In genomic region chrX:1172496-1172895, GRCh38 we compare ENCODE assay signal across 20 cellular contexts. TPM values are rescaled to one million over a fixed set of nuclear protein-coding genes. Genes with fewer than 3 reads are reported as not detected.
DNase-seq lines count a peak whose midpoint lies in the region; ATAC-seq and TF ChIP-seq lines count a peak whose summit lies in the region.
"Had no signal": no experiment of that assay in that cellular context is flagged by ENCODE, and none has a peak within 500 bp of the region (broad histone marks: within the 10 kb centered on the region; RNA-seq: fewer than 3 reads in every experiment).

No MANE protein-coding gene starts in this region.

- peaks cover 3% of the 10 kb centered on the region for H3K4me1 ChIP-seq in NT2/D1 (ENCODE audit: insufficient read depth, insufficient read length)
- H3K4me1 ChIP-seq in esophagus muscularis mucosa = no peaks in the 10 kb centered on the region
- no peaks in the 10 kb centered on the region for H3K4me1 ChIP-seq in spleen
- no peaks in the 10 kb centered on the region for H3K4me1 ChIP-seq in gastrocnemius medialis
- no peaks in the 10 kb centered on the region for H3K4me1 ChIP-seq in right atrium auricular region
- H3K4me1 ChIP-seq: SJCRH30 had no signal

- intact Hi-C loops in activated CD8-positive, alpha-beta T cell treated with anti-CD3 and anti-CD28 coated beads for 36 hours (cut with micrococcal nuclease) = no loop called here
- intact Hi-C loops in esophagus muscularis mucosa (cut with DNase I) (no loop called here), spleen (cut with DNase I; ENCODE audit: low total_unique reads) (no loop called here), gastrocnemius medialis (cut with DNase I; ENCODE audit: low total_unique reads) (no loop called here)

- H3K27ac Mint-ChIP-seq in activated CD8-positive, alpha-beta T cell treated with anti-CD3 and anti-CD28 coated beads, Interleukin-2, amount 10 ng/mL, durations not matched to agents 7 days and 5 days = no peak overlapping the region
- no peak overlapping the region for H3K27ac Mint-ChIP-seq in activated CD8-positive, alpha-beta T cell treated with anti-CD3 and anti-CD28 coated beads for 36 hours

- POLR2A ChIA-PET in activated CD8-positive, alpha-beta T cell treated with anti-CD3 and anti-CD28 coated beads, Interleukin-2, amount 10 ng/mL, durations not matched to agents 7 days and 5 days (lab: Charles Lee) = no interaction called here
- POLR2A ChIA-PET in activated CD8-positive, alpha-beta T cell treated with anti-CD3 and anti-CD28 coated beads for 36 hours (lab: Charles Lee) = no interaction called here

- TF ChIP-seq CTCF in activated CD8-positive, alpha-beta T cell treated with anti-CD3 and anti-CD28 coated beads for 36 hours (IDR thresholded peaks at IDR 0.05) = no peak
- TF ChIP-seq CTCF in esophagus muscularis mucosa (IDR thresholded peaks at IDR 0.05) = no peak
- no peak for TF ChIP-seq CTCF in spleen (IDR thresholded peaks at IDR 0.05 in 8 of 11, conservative IDR thresholded peaks at IDR 0.05 in 3 of 11)
- TF ChIP-seq CTCF in gastrocnemius medialis (IDR thresholded peaks at IDR 0.05 in 4 of 5, conservative IDR thresholded peaks at IDR 0.05 in 1 of 5) = no peak
- TF ChIP-seq CTCF in right atrium auricular region (IDR thresholded peaks at IDR 0.05) = no peak

- in situ Hi-C loops in gastrocnemius medialis (cut with MboI; ENCODE audit: low sequenced_read_pairs in 4 of 4) = no loop called here

- DNase-seq in activated CD8-positive, alpha-beta T cell treated with anti-CD3 and anti-CD28 coated beads, Interleukin-2, amount 10 ng/mL, durations not matched to agents 7 days and 5 days = peak; percentile 15
- DNase-seq in activated CD8-positive, alpha-beta T cell treated with anti-CD3 and anti-CD28 coated beads for 36 hours = no peak
- no peak for DNase-seq in NT2/D1 (ENCODE audit: low read depth, low spot score)
- DNase-seq in esophagus muscularis mucosa (ENCODE audit: extremely low spot score) = peak; percentile 78
- DNase-seq in spleen = peak; percentile 9
- DNase-seq in gastrocnemius medialis = no peak
- no peak for DNase-seq in NCI-H2081 (lab: John Stamatoyannopoulos, UW)
- no peak for DNase-seq in right atrium auricular region (ENCODE audit: low spot score)
- DNase-seq: 8988T, DMS79 treated with DMSO at 0.1 percent for 48 hours, GM23248, NCI-H1105 treated with DMSO at 0.1 percent for 48 hours, NCI-H1694 treated with DMSO at 0.1 percent for 48 hours, NCI-H2107, NCI-H510A, NCI-H82, PC-9, SJCRH30 had no signal

- H3K9ac ChIP-seq in NT2/D1 (ENCODE audit: insufficient read length, low read depth) = peak overlapping the region; percentile 61
- H3K9ac ChIP-seq: GM23248 had no signal

- H3K27me3 Mint-ChIP-seq in activated CD8-positive, alpha-beta T cell treated with anti-CD3 and anti-CD28 coated beads, Interleukin-2, amount 10 ng/mL, durations not matched to agents 7 days and 5 days (ENCODE audit: low read depth) = no peaks in the 10 kb centered on the region
- no peaks in the 10 kb centered on the region for H3K27me3 Mint-ChIP-seq in activated CD8-positive, alpha-beta T cell treated with anti-CD3 and anti-CD28 coated beads for 36 hours

- no peak for ATAC-seq in activated CD8-positive, alpha-beta T cell treated with anti-CD3 and anti-CD28 coated beads, Interleukin-2, amount 10 ng/mL, durations not matched to agents 7 days and 5 days
- no peak for ATAC-seq in activated CD8-positive, alpha-beta T cell treated with anti-CD3 and anti-CD28 coated beads for 36 hours
- ATAC-seq in gastrocnemius medialis = no peak
- ATAC-seq: K562 had no signal

- no peak for TF ChIP-seq EP300 in esophagus muscularis mucosa (IDR thresholded peaks at IDR 0.05)

- H3K27ac ChIP-seq in esophagus muscularis mucosa (replicated peaks in 1 of 4) (no peak overlapping the region), spleen (peak overlapping the region in 1 of 8 donors; percentile 20), gastrocnemius medialis (no peak overlapping the region), right atrium auricular region (no peak overlapping the region)
- H3K27ac ChIP-seq: GM23248, PC-9, SJCRH30 had no signal

- TF ChIP-seq POLR2A in esophagus muscularis mucosa (IDR thresholded peaks at IDR 0.05; ENCODE audit: low read depth) (no peak), spleen (IDR thresholded peaks at IDR 0.05) (no peak), gastrocnemius medialis (IDR thresholded peaks at IDR 0.05) (no peak)

- CTCF ChIA-PET in activated CD8-positive, alpha-beta T cell treated with anti-CD3 and anti-CD28 coated beads, Interleukin-2, amount 10 ng/mL, durations not matched to agents 7 days and 5 days (lab: Charles Lee) = no interaction called here
- CTCF ChIA-PET in activated CD8-positive, alpha-beta T cell treated with anti-CD3 and anti-CD28 coated beads for 36 hours (lab: Charles Lee) = no interaction called here

- WGBS in esophagus muscularis mucosa = 38% methylated on average over 13 of the region's 13 CpGs
- WGBS in spleen, 5 donors = 30 to 56% (median 39%) methylated on average over 13 of the region's 13 CpGs

- H3K4me3 Mint-ChIP-seq in activated CD8-positive, alpha-beta T cell treated with anti-CD3 and anti-CD28 coated beads, Interleukin-2, amount 10 ng/mL, durations not matched to agents 7 days and 5 days = no peak overlapping the region
- no peak overlapping the region for H3K4me3 Mint-ChIP-seq in activated CD8-positive, alpha-beta T cell treated with anti-CD3 and anti-CD28 coated beads for 36 hours

- no peaks in the 10 kb centered on the region for H3K36me3 Mint-ChIP-seq in activated CD8-positive, alpha-beta T cell treated with anti-CD3 and anti-CD28 coated beads, Interleukin-2, amount 10 ng/mL, durations not matched to agents 7 days and 5 days (ENCODE audit: low read depth)
- H3K36me3 Mint-ChIP-seq in activated CD8-positive, alpha-beta T cell treated with anti-CD3 and anti-CD28 coated beads for 36 hours (ENCODE audit: low read depth) = no peaks in the 10 kb centered on the region

- H3K4me1 Mint-ChIP-seq in activated CD8-positive, alpha-beta T cell treated with anti-CD3 and anti-CD28 coated beads, Interleukin-2, amount 10 ng/mL, durations not matched to agents 7 days and 5 days (ENCODE audit: low read depth) = peaks cover 7% of the 10 kb centered on the region
- H3K4me1 Mint-ChIP-seq in activated CD8-positive, alpha-beta T cell treated with anti-CD3 and anti-CD28 coated beads for 36 hours (ENCODE audit: low read depth) = peaks cover 1% of the 10 kb centered on the region

- H3K4me3 ChIP-seq in NT2/D1 (ENCODE audit: insufficient read length, low read depth) (no peak overlapping the region), esophagus muscularis mucosa (no peak overlapping the region), spleen (no peak overlapping the region), gastrocnemius medialis (no peak overlapping the region), right atrium auricular region (no peak overlapping the region)
- H3K4me3 ChIP-seq: GM23248, K562, PC-9, SJCRH30 had no signal

- H3K36me3 ChIP-seq in NT2/D1 (ENCODE audit: insufficient read depth, insufficient read length, low read length) = no peaks in the 10 kb centered on the region
- no peaks in the 10 kb centered on the region for H3K36me3 ChIP-seq in esophagus muscularis mucosa
- H3K36me3 ChIP-seq in spleen = no peaks in the 10 kb centered on the region
- H3K36me3 ChIP-seq in gastrocnemius medialis = no peaks in the 10 kb centered on the region
- no peaks in the 10 kb centered on the region for H3K36me3 ChIP-seq in right atrium auricular region
- H3K36me3 ChIP-seq: SJCRH30 had no signal

- H3K9me3 Mint-ChIP-seq in activated CD8-positive, alpha-beta T cell treated with anti-CD3 and anti-CD28 coated beads, Interleukin-2, amount 10 ng/mL, durations not matched to agents 7 days and 5 days (ENCODE audit: insufficient read depth) = no peaks in the 10 kb centered on the region
- H3K9me3 Mint-ChIP-seq in activated CD8-positive, alpha-beta T cell treated with anti-CD3 and anti-CD28 coated beads for 36 hours = no peaks in the 10 kb centered on the region

- H3K9me3 ChIP-seq in NT2/D1 (ENCODE audit: insufficient read depth, low read length) (no peaks in the 10 kb centered on the region), esophagus muscularis mucosa (no peaks in the 10 kb centered on the region), spleen (no peaks in the 10 kb centered on the region), gastrocnemius medialis (no peaks in the 10 kb centered on the region), right atrium auricular region (no peaks in the 10 kb centered on the region)
- H3K9me3 ChIP-seq: SJCRH30 had no signal

- H3K27me3 ChIP-seq in NT2/D1 (ENCODE audit: insufficient read depth, insufficient read length) (peaks cover 4% of the 10 kb centered on the region), esophagus muscularis mucosa (peaks cover 0 to 11% (median 0%) of the 10 kb centered on the region in 4 donors), spleen (replicated peaks in 1 of 7) (no peaks in the 10 kb centered on the region), gastrocnemius medialis (no peaks in the 10 kb centered on the region), right atrium auricular region (no peaks in the 10 kb centered on the region)
- H3K27me3 ChIP-seq: SJCRH30 had no signal

RNA-seq across cellular contexts. Expression of gene CRLF2, which starts 40.0 kb away (rescaled TPM):
- total RNA-seq in activated CD8-positive, alpha-beta T cell treated with anti-CD3 and anti-CD28 coated beads, Interleukin-2, amount 10 ng/mL, durations not matched to agents 7 days and 5 days = 1 to 10 TPM; 1.1 to 1.4 TPM
- total RNA-seq in activated CD8-positive, alpha-beta T cell treated with anti-CD3 and anti-CD28 coated beads for 36 hours = under 1 TPM; 0.43 to 0.51 TPM
- total RNA-seq in esophagus muscularis mucosa (1 to 10 TPM in 2 of 4 donors, under 1 TPM in 1, not detected in 1; 0.63 to 2.1 (median 1.3) TPM), spleen (under 1 TPM in 4 of 7 donors, not detected in 3; 0.26 to 0.98 (median 0.37) TPM), gastrocnemius medialis (not detected), right atrium auricular region (not detected)
- 1 to 10 TPM in 1 of 3 donors, under 1 TPM in 1, not detected in 1; 0.55 to 1.8 TPM for polyA plus RNA-seq in spleen
- total RNA-seq: GM23248, K562 had no signal
- polyA plus RNA-seq: AG04450, GM23248, K562 had no signal

Comparison
In these comparisons a context has a peak if more than half of its experiments do, and no peak if none do; other contexts are left out.
1. DNase-seq: peak in activated CD8-positive, alpha-beta T cell treated with anti-CD3 and anti-CD28 coated beads, Interleukin-2, amount 10 ng/mL, durations not matched to agents 7 days and 5 days (single experiment), esophagus muscularis mucosa (single experiment) and spleen (single experiment); none in activated CD8-positive, alpha-beta T cell treated with anti-CD3 and anti-CD28 coated beads for 36 hours (single experiment), NT2/D1 (single experiment), gastrocnemius medialis (0 of 2), NCI-H2081 (0 of 2) and right atrium auricular region (single experiment).